18 cellular contexts compared by ENCODE assay signal in the genomic region with DNA sequence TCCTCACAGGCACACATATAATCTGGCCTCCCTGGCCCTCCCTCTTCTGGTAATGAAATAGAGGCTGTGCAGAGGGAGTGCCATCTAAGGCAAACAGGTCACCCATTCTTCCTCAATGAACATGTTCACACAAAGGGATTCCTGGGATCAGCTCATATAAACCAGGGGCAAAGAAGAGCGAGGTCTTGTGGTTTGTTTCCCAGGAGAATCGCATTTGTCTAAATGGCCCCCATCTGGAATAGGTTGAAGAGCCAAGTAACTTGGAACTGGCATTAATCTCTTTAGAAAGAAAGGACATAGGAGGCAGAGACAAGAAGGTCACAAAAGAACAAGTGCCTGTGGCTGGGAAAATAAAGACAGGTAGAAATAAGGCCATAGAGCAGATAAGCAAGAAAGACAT.
A peak's percentile ranks its signal among the peaks of the same experiment; 100 is the strongest.
DNase-seq lines count a peak whose midpoint lies in the region; TF ChIP-seq lines count a peak whose summit lies in the region.
"Had no signal": no experiment of that assay in that cellular context is flagged by ENCODE, and none has a peak within 500 bp of the region (broad histone marks: within the 10 kb centered on the region; RNA-seq: fewer than 3 reads in every experiment).

No MANE protein-coding gene starts in this region.

- in situ Hi-C loops in astrocyte of the spinal cord (cut with HindIII; ENCODE audit: low sequenced_read_pairs), result no loop called here
- in situ Hi-C loops in transverse colon (cut with MboI; ENCODE audit: low pct_ligation_motif_present in 1 of 4, low pct_unique_long_range_greater_than_20kb in 1 of 4, low sequenced_read_pairs in 3 of 4), result loop anchor here in 2 of 4 donors (25.0 kb wide), 1 partner anchor 860 kb away; no protein-coding TSS in a partner anchor

- H3K4me3 ChIP-seq in astrocyte of the spinal cord (ENCODE audit: low read depth, low read length) (no peak overlapping the region), transverse colon (no peak overlapping the region), dorsolateral prefrontal cortex (no peak overlapping the region)
- H3K4me3 ChIP-seq: BLaER1, GM12878, MG63 had no signal

- intact Hi-C loops in transverse colon (cut with DNase I; ENCODE audit: low total_unique reads) (loop anchor here (10.0 kb wide), 1 partner anchor 718 kb away; no protein-coding TSS in a partner anchor), dorsolateral prefrontal cortex (cut with DNase I) (loop anchor here in 1 of 2 donors (5.0 kb wide), 2 partner anchors 710 to 725 kb away; no protein-coding TSS in a partner anchor)

- no peaks in the 10 kb centered on the region for H3K9me3 ChIP-seq in transverse colon
- H3K9me3 ChIP-seq: BLaER1, MG63 had no signal

- WGBS in transverse colon (ENCODE audit: low coverage in 1 of 2), 2 donors, result 67% methylated on average over 2 of the region's 2 CpGs; no CpG with 5 or more reads in 1 of the 2 donors

- H3K36me3 ChIP-seq in transverse colon, result no peaks in the 10 kb centered on the region
- H3K36me3 ChIP-seq: BLaER1, MG63 had no signal

- TF ChIP-seq EP300 in transverse colon (IDR thresholded peaks at IDR 0.05; ENCODE audit: low read depth), result no peak

- H3K4me1 ChIP-seq in transverse colon, result no peaks in the 10 kb centered on the region

- no peak for TF ChIP-seq POLR2A in transverse colon (IDR thresholded peaks at IDR 0.05)

- no peak overlapping the region for H3K27ac ChIP-seq in transverse colon
- H3K27ac ChIP-seq in dorsolateral prefrontal cortex, result no peak overlapping the region
- H3K27ac ChIP-seq: BLaER1, RWPE1 had no signal

- H3K27me3 ChIP-seq in transverse colon (no peaks in the 10 kb centered on the region), dorsolateral prefrontal cortex (no peaks in the 10 kb centered on the region)
- H3K27me3 ChIP-seq: BLaER1, MG63 had no signal

- DNase-seq in NCI-H1417 (lab: John Stamatoyannopoulos, UW) (peak; percentile 9 to 51 (median 14)), NCI-H1417 treated with DMSO at 0.1 percent for 48 hours (lab: John Stamatoyannopoulos, UW) (no peak), NCI-H69 (lab: John Stamatoyannopoulos, UW) (peak; percentile 88), astrocyte of the spinal cord (ENCODE audit: low read depth, low spot score) (peak; percentile 22), retina (peak; percentile 18), transverse colon (no peak), dorsolateral prefrontal cortex (no peak)
- DNase-seq in activated CD4-positive, alpha-beta T cell treated with anti-CD3 and anti-CD28 coated beads for 48 hours, result no peak
- DNase-seq: 8988T; CD8-positive, alpha-beta T cell; MG63; NCI-H1092; NCI-H1694; NCI-H524; SW 1271 had no signal

- TF ChIP-seq CTCF in astrocyte of the spinal cord (IDR thresholded peaks at IDR 0.05; ENCODE audit: low read depth, low read length) (no peak), transverse colon (IDR thresholded peaks at IDR 0.05) (no peak), dorsolateral prefrontal cortex (IDR thresholded peaks at IDR 0.05 in 54 of 56, conservative IDR thresholded peaks at IDR 0.05 in 2 of 56; ENCODE audit: low read depth in 1 of 56, partially characterized antibody in 56 of 56) (no peak)

Comparison
In these comparisons a context has a peak if more than half of its experiments do, and no peak if none do; other contexts are left out.
1. DNase-seq: peak in NCI-H1417 (3 of 3), NCI-H69 (single experiment), astrocyte of the spinal cord (single experiment) and retina (single experiment); none in NCI-H1417 treated with DMSO at 0.1 percent for 48 hours (single experiment), transverse colon (single experiment), dorsolateral prefrontal cortex (0 of 10) and activated CD4-positive, alpha-beta T cell treated with anti-CD3 and anti-CD28 coated beads for 48 hours (single experiment).